ENCODE assay signal across 35 cellular contexts in the genomic region with DNA sequence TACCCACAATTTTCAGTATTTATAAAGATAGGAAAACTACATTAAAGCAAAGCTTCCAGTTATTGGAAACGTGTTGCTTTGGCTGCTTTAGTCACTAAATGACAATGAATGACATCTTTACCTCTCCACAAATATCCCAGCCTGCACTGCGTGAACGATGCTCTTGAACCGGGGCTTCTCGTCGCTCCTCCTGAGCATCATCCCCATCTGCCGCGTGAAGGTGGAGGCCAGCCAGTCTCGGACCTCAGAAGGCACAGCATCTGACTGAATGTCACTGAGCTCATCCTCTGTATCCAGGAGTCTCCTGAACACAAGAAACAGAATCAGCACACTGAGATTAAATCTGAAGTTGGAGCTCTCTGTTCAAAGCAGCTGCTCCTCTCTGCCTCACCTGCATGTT.
"Had no signal": no experiment of that assay in that cellular context is flagged by ENCODE, and none has a peak within 500 bp of the region (broad histone marks: within the 10 kb centered on the region; RNA-seq: fewer than 3 reads in every experiment).

No MANE protein-coding gene starts in this region.

- H3K4me3 ChIP-seq: adrenal gland, body of pancreas, breast epithelium had no signal

- H3K9me3 Mint-ChIP-seq: activated B cell treated with CpG ODN at 0.5 μM for 24 hours; activated CD4-positive, alpha-beta T cell treated with anti-CD3 and anti-CD28 coated beads, Interleukin-2, amount 10 ng/mL, durations not matched to agents 24 days and 14 days; activated naive CD4-positive, alpha-beta T cell treated with anti-CD3 and anti-CD28 coated beads, Interleukin-2, amount 10 ng/mL, durations not matched to agents 7 days and 5 days; activated T-helper 1 cell treated with anti-CD3 and anti-CD28 coated beads, Interleukin-12 subunit alpha, Interleukin-12 subunit beta, Interleukin-2, Interleukin-4 antibody, amounts not matched to agents 30 ng/mL and 10 ng/mL and 1 ng/mL, durations not matched to agents 14 hours and 24 hours and 36 hours had no signal

- H3K4me1 ChIP-seq: body of pancreas, breast epithelium had no signal

- DNase-seq: activated B cell treated with CpG ODN at 0.5 μM for 24 hours; activated CD4-positive, alpha-beta memory T cell treated with anti-CD3 and anti-CD28 coated beads for 36 hours; activated CD4-positive, alpha-beta T cell treated with anti-CD3 and anti-CD28 coated beads for 4 hours; activated CD4-positive, alpha-beta T cell treated with anti-CD3 and anti-CD28 coated beads, Interleukin-2, amount 10 ng/mL, durations not matched to agents 24 days and 14 days; activated CD4-positive, alpha-beta T cell treated with anti-CD3 and anti-CD28 coated beads, Interleukin-2, amount 50 U/mL, for 1 hour; activated CD4-positive, alpha-beta T cell treated with anti-CD3 and anti-CD28 coated beads, Interleukin-2, amount 50 U/mL, for 4 hours; activated CD4-positive, CD25-positive, alpha-beta regulatory T cell treated with anti-CD3 and anti-CD28 coated beads, Interleukin-2, amount 50 U/mL, for 72 hours; activated CD8-positive, alpha-beta memory T cell treated with anti-CD3 and anti-CD28 coated beads, Interleukin-2, amount 50 U/mL, for 4 hours; activated CD8-positive, alpha-beta T cell treated with anti-CD3 and anti-CD28 coated beads for 36 hours; activated effector memory CD4-positive, alpha-beta T cell treated with anti-CD3 and anti-CD28 coated beads, Interleukin-2, amount 50 U/mL, for 16 hours; activated gamma-delta T cell treated with Interleukin-2 at 50 U/mL for 16 hours; activated naive CD4-positive, alpha-beta T cell treated with anti-CD3 and anti-CD28 coated beads, Interleukin-2, amount 10 ng/mL, durations not matched to agents 7 days and 5 days; activated naive CD4-positive, alpha-beta T cell treated with Interleukin-2 at 50 U/mL for 16 hours; activated naive CD8-positive, alpha-beta T cell treated with anti-CD3 and anti-CD28 coated beads for 36 hours; activated T-cell treated with anti-CD3 and anti-CD28 coated beads for 4 hours; activated T-cell treated with anti-CD3 and anti-CD28 coated beads, Interleukin-2, amount 50 U/mL, for 1 hour; activated T-cell treated with anti-CD3 and anti-CD28 coated beads, Interleukin-2, amount 50 U/mL, for 4 hours; activated T-cell treated with anti-CD3 and anti-CD28 coated beads, Interleukin-2, amount 50 U/mL, for 72 hours; adrenal gland; amniotic stem cell; aorta; body of pancreas; brain microvascular endothelial cell; central memory CD4-positive, alpha-beta T cell; SW 1271; T-helper 1 cell; T-helper 2 cell; T-helper 9 cell had no signal

- H3K36me3 ChIP-seq: adrenal gland, brain microvascular endothelial cell, breast epithelium had no signal

- ATAC-seq: activated CD8-positive, alpha-beta T cell treated with anti-CD3 and anti-CD28 coated beads for 36 hours; activated naive CD4-positive, alpha-beta T cell treated with anti-CD3 and anti-CD28 coated beads, Interleukin-2, amount 50 U/mL, for 72 hours; activated T-cell treated with anti-CD3 and anti-CD28 coated beads, Interleukin-2, amount 50 U/mL, for 4 hours; activated T-cell treated with anti-CD3 and anti-CD28 coated beads, Interleukin-2, amount 50 U/mL, for 72 hours; activated T-helper 17 cell treated with anti-CD3 and anti-CD28 coated beads, Interleukin-2, amount 50 U/mL, for 72 hours; body of pancreas had no signal

- H3K27me3 ChIP-seq: adrenal gland, body of pancreas, brain microvascular endothelial cell, breast epithelium had no signal

- H3K36me3 Mint-ChIP-seq: activated CD4-positive, alpha-beta memory T cell treated with anti-CD3 and anti-CD28 coated beads for 36 hours; activated naive CD4-positive, alpha-beta T cell treated with anti-CD3 and anti-CD28 coated beads, Interleukin-2, amount 10 ng/mL, durations not matched to agents 7 days and 5 days; activated naive CD8-positive, alpha-beta T cell treated with anti-CD3 and anti-CD28 coated beads for 36 hours had no signal

- H3K4me3 Mint-ChIP-seq: activated B cell treated with CpG ODN at 0.5 μM for 24 hours; activated CD4-positive, alpha-beta memory T cell treated with anti-CD3 and anti-CD28 coated beads for 36 hours; activated CD4-positive, alpha-beta T cell treated with anti-CD3 and anti-CD28 coated beads, Interleukin-2, amount 10 ng/mL, durations not matched to agents 24 days and 14 days; activated CD8-positive, alpha-beta T cell treated with anti-CD3 and anti-CD28 coated beads for 36 hours; activated naive CD4-positive, alpha-beta T cell treated with anti-CD3 and anti-CD28 coated beads, Interleukin-2, amount 10 ng/mL, durations not matched to agents 7 days and 5 days; activated naive CD8-positive, alpha-beta T cell treated with anti-CD3 and anti-CD28 coated beads for 36 hours; activated T-cell treated with anti-CD3 and anti-CD28 coated beads, Interleukin-2, amount 50 U/mL, for 4 hours; activated T-cell treated with anti-CD3 and anti-CD28 coated beads, Interleukin-2, amount 50 U/mL, for 72 hours; activated T-helper 1 cell treated with anti-CD3 and anti-CD28 coated beads, Interleukin-12 subunit alpha, Interleukin-12 subunit beta, Interleukin-2, Interleukin-4 antibody, amounts not matched to agents 30 ng/mL and 10 ng/mL and 1 ng/mL, durations not matched to agents 14 hours and 24 hours and 36 hours; activated T-helper 17 cell treated with anti-CD3 and anti-CD28 coated beads, Interleukin-2, amount 50 U/mL, for 72 hours; T-helper 1 cell treated with Interleukin-12 subunit alpha and Interleukin-12 subunit beta and Interleukin-4 antibody, amounts not matched to agents 30 μg/mL and 1 μg/mL, for 36 hours; T-helper 2 cell treated with Interferon-gamma antibody and Interleukin-4, amounts not matched to agents 5 μg/mL and 100 μg/mL, for 36 hours had no signal

- H3K27ac ChIP-seq: adrenal gland, body of pancreas, brain microvascular endothelial cell, breast epithelium, VCaP had no signal

- H3K27me3 Mint-ChIP-seq: activated B cell treated with CpG ODN at 0.5 μM for 24 hours; activated CD4-positive, alpha-beta memory T cell treated with anti-CD3 and anti-CD28 coated beads for 36 hours; activated CD4-positive, alpha-beta T cell treated with anti-CD3 and anti-CD28 coated beads, Interleukin-2, amount 10 ng/mL, durations not matched to agents 24 days and 14 days; activated CD8-positive, alpha-beta T cell treated with anti-CD3 and anti-CD28 coated beads for 36 hours; activated naive CD4-positive, alpha-beta T cell treated with anti-CD3 and anti-CD28 coated beads, Interleukin-2, amount 10 ng/mL, durations not matched to agents 7 days and 5 days; activated naive CD8-positive, alpha-beta T cell treated with anti-CD3 and anti-CD28 coated beads for 36 hours; activated T-helper 17 cell treated with anti-CD3 and anti-CD28 coated beads, Interleukin-2, amount 50 U/mL, for 72 hours had no signal

- H3K27ac Mint-ChIP-seq: activated B cell treated with CpG ODN at 0.5 μM for 24 hours; activated CD4-positive, alpha-beta memory T cell treated with anti-CD3 and anti-CD28 coated beads for 36 hours; activated CD4-positive, alpha-beta T cell treated with anti-CD3 and anti-CD28 coated beads, Interleukin-2, amount 10 ng/mL, durations not matched to agents 24 days and 14 days; activated CD8-positive, alpha-beta T cell treated with anti-CD3 and anti-CD28 coated beads for 36 hours; activated naive CD4-positive, alpha-beta T cell treated with anti-CD3 and anti-CD28 coated beads, Interleukin-2, amount 10 ng/mL, durations not matched to agents 7 days and 5 days; activated naive CD4-positive, alpha-beta T cell treated with anti-CD3 and anti-CD28 coated beads, Interleukin-2, amount 50 U/mL, for 72 hours; activated naive CD8-positive, alpha-beta T cell treated with anti-CD3 and anti-CD28 coated beads for 36 hours; activated T-cell treated with anti-CD3 and anti-CD28 coated beads, Interleukin-2, amount 50 U/mL, for 72 hours; activated T-helper 1 cell treated with anti-CD3 and anti-CD28 coated beads, Interleukin-12 subunit alpha, Interleukin-12 subunit beta, Interleukin-2, Interleukin-4 antibody, amounts not matched to agents 30 ng/mL and 10 ng/mL and 1 ng/mL, durations not matched to agents 14 hours and 24 hours and 36 hours; activated T-helper 17 cell treated with anti-CD3 and anti-CD28 coated beads, Interleukin-2, amount 50 U/mL, for 72 hours; T-helper 1 cell treated with Interleukin-12 subunit alpha and Interleukin-12 subunit beta and Interleukin-4 antibody, amounts not matched to agents 30 μg/mL and 1 μg/mL, for 36 hours; T-helper 2 cell treated with Interferon-gamma antibody and Interleukin-4, amounts not matched to agents 5 μg/mL and 100 μg/mL, for 36 hours had no signal

- H3K9me3 ChIP-seq: adrenal gland, body of pancreas, breast epithelium had no signal

- H3K4me1 Mint-ChIP-seq: activated B cell treated with CpG ODN at 0.5 μM for 24 hours; activated CD4-positive, alpha-beta T cell treated with anti-CD3 and anti-CD28 coated beads, Interleukin-2, amount 10 ng/mL, durations not matched to agents 24 days and 14 days; activated naive CD4-positive, alpha-beta T cell treated with anti-CD3 and anti-CD28 coated beads, Interleukin-2, amount 10 ng/mL, durations not matched to agents 7 days and 5 days; activated naive CD8-positive, alpha-beta T cell treated with anti-CD3 and anti-CD28 coated beads for 36 hours; activated T-helper 17 cell treated with anti-CD3 and anti-CD28 coated beads, Interleukin-2, amount 50 U/mL, for 72 hours had no signal
